Comparison of ENCODE assay signal across 8 cellular contexts in the genomic region with DNA sequence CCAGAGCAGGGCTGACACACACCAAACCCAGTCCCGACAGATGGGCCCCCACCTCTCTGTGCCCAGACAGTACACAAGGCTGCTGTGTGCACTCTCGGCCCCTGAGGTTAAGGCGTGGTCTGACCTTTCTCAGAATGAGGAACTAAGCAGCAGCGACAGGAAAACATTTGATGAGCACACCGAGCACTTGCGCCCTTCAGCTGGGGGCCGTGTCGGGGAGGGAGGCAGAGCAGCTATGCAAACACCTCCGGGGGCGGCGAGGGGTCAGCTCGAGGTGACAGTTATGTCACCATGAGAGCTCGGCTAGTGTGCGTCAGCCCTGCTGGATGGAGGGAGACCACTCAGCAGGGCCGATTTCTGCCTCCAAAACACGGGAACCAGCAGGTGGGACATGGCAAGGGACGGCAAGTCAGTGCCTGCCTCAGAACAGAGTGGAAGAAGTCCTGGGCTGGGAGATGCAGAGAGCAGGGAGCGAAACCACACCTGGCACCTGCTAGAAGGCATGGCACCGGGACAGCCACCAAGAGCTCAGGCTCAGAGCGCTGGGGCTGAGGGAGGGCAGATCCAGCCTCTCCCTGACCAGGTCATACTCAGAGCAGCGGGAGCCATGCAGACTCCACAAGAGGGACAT. TPM values are rescaled to one million over a fixed set of nuclear protein-coding genes. Genes with fewer than 3 reads are reported as not detected.
DNase-seq lines count a peak whose midpoint lies in the region; ATAC-seq and TF ChIP-seq lines count a peak whose summit lies in the region.

No MANE protein-coding gene starts in this region.

- H3K27ac ChIP-seq in HL-60 (replicated peaks) = peak overlapping the region; percentile 50

- H3K36me3 Mint-ChIP-seq in activated CD4-positive, alpha-beta memory T cell treated with anti-CD3 and anti-CD28 coated beads, Interleukin-2, amount 10 ng/mL, durations not matched to agents 7 days and 5 days (ENCODE audit: low read depth) = no peaks in the 10 kb centered on the region

- DNase-seq in HL-60 (ENCODE audit: low read depth in 1 of 2, low spot score in 1 of 2) (peak; percentile 81 to 95), mucosa of gallbladder (ENCODE audit: low spot score) (peak; percentile 45), NCI-H1436 (lab: John Stamatoyannopoulos, UW) (no peak), SK-N-DZ (ENCODE audit: low spot score) (no peak)
- DNase-seq in activated CD4-positive, alpha-beta memory T cell treated with anti-CD3 and anti-CD28 coated beads, Interleukin-2, amount 10 ng/mL, durations not matched to agents 7 days and 5 days = peak; percentile 49
- DNase-seq in stimulated activated naive CD4-positive, alpha-beta T cell treated with Interleukin-2 at 50 U/mL for 16 hours (lab: John Stamatoyannopoulos, UW) = no peak

- peak overlapping the region; percentile 57 for H3K27ac Mint-ChIP-seq in activated CD4-positive, alpha-beta memory T cell treated with anti-CD3 and anti-CD28 coated beads, Interleukin-2, amount 10 ng/mL, durations not matched to agents 7 days and 5 days

- peaks cover 8% of the 10 kb centered on the region for H3K27me3 Mint-ChIP-seq in activated CD4-positive, alpha-beta memory T cell treated with anti-CD3 and anti-CD28 coated beads, Interleukin-2, amount 10 ng/mL, durations not matched to agents 7 days and 5 days

- H3K4me1 Mint-ChIP-seq in activated CD4-positive, alpha-beta memory T cell treated with anti-CD3 and anti-CD28 coated beads, Interleukin-2, amount 10 ng/mL, durations not matched to agents 7 days and 5 days = peaks cover 13% of the 10 kb centered on the region

- no peak for TF ChIP-seq CTCF in HL-60 (IDR thresholded peaks at IDR 0.05; ENCODE audit: insufficient read depth, low read length)

- no peak for TF ChIP-seq POLR2A in GM18505 (IDR thresholded peaks at IDR 0.05; ENCODE audit: borderline replicate concordance, extremely low read depth, insufficient read depth, insufficient read length)

- POLR2A ChIA-PET in activated CD4-positive, alpha-beta memory T cell treated with anti-CD3 and anti-CD28 coated beads, Interleukin-2, amount 10 ng/mL, durations not matched to agents 7 days and 5 days (lab: Charles Lee) = no interaction called here

- no peaks in the 10 kb centered on the region for H3K9me3 Mint-ChIP-seq in activated CD4-positive, alpha-beta memory T cell treated with anti-CD3 and anti-CD28 coated beads, Interleukin-2, amount 10 ng/mL, durations not matched to agents 7 days and 5 days

- no peak overlapping the region for H3K4me3 ChIP-seq in HL-60 (replicated peaks; ENCODE audit: insufficient read depth, low read length)

- H3K27me3 ChIP-seq in HL-60 (ENCODE audit: insufficient read depth, poor library complexity, severe bottlenecking) = no peaks in the 10 kb centered on the region

- CTCF ChIA-PET in activated CD4-positive, alpha-beta memory T cell treated with anti-CD3 and anti-CD28 coated beads, Interleukin-2, amount 10 ng/mL, durations not matched to agents 7 days and 5 days (lab: Charles Lee) = interaction anchor here (1.0 to 1.2 kb wide), 2 partner anchors 39 to 41 kb away, joined by 3 to 4 read pairs; no protein-coding TSS in a partner anchor

- ATAC-seq in GM18505 (IDR thresholded peaks at IDR 0.05; ENCODE audit: unreplicated experiment) (peak; percentile 97), GM21515 (IDR thresholded peaks at IDR 0.05; ENCODE audit: unreplicated experiment) (peak; percentile 99)

- peak overlapping the region; percentile 6 for H3K4me3 Mint-ChIP-seq in activated CD4-positive, alpha-beta memory T cell treated with anti-CD3 and anti-CD28 coated beads, Interleukin-2, amount 10 ng/mL, durations not matched to agents 7 days and 5 days

RNA-seq across cellular contexts. Expression of a gene that starts 57.4 kb away (rescaled TPM):
- under 1 TPM; 0.10 to 0.20 TPM for total RNA-seq in activated CD4-positive, alpha-beta memory T cell treated with anti-CD3 and anti-CD28 coated beads, Interleukin-2, amount 10 ng/mL, durations not matched to agents 7 days and 5 days
- total RNA-seq in mucosa of gallbladder = 23.5 TPM
- 21.7 and 24.0 TPM in 2 replicates for polyA plus RNA-seq in SK-N-DZ (2014; cell fraction: cytosol; rRNA removed)
- 25.8 and 46.5 TPM in 2 replicates for polyA plus RNA-seq in SK-N-DZ (2014; cell fraction: nucleus; rRNA removed)

Comparison
In these comparisons a context has a peak if more than half of its experiments do, and no peak if none do; other contexts are left out.
1. DNase-seq: peak in HL-60 (2 of 2), activated CD4-positive, alpha-beta memory T cell treated with anti-CD3 and anti-CD28 coated beads, Interleukin-2, amount 10 ng/mL, durations not matched to agents 7 days and 5 days (single experiment) and mucosa of gallbladder (single experiment); none in NCI-H1436 (single experiment), SK-N-DZ (single experiment) and stimulated activated naive CD4-positive, alpha-beta T cell treated with Interleukin-2 at 50 U/mL for 16 hours (single experiment).
2. RNA of a gene that starts 57.4 kb away (total RNA-seq): 23.5 TPM in mucosa of gallbladder (single experiment); 0.10 to 0.20 TPM in activated CD4-positive, alpha-beta memory T cell treated with anti-CD3 and anti-CD28 coated beads, Interleukin-2, amount 10 ng/mL, durations not matched to agents 7 days and 5 days; every median in the first group is over 10 times any median in the second.